8 cellular contexts compared by ENCODE assay signal in the genomic region with DNA sequence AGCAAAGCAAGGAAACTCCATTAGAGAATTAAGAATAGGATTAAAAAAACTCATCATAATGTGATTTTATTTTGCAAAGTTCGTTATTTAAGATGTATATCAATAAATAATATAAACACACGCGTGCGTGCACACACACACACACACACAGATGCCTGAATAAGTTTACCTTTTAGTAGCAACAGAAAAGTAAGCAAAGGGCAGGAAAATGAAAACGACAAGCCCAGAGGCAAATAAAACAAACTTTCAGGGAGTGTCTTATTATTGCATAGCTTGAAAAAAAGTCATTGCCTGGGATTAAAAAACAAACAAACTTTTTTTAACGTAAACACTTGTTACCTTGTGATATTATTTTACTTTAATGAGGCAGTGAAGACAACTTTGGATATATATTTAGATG.
"Had no signal": no experiment of that assay in that cellular context is flagged by ENCODE, and none has a peak within 500 bp of the region (broad histone marks: within the 10 kb centered on the region; RNA-seq: fewer than 3 reads in every experiment).

No MANE protein-coding gene starts in this region.

- H3K4me3 ChIP-seq: GM23248, K562 had no signal

- DNase-seq: GM23248, GOT3, H7, HCEC 1CT, IMR-90, KG1 had no signal

- H3K27ac ChIP-seq: GM23248, HL-60 had no signal
